ENCODE assay signal across 20 cellular contexts in the genomic region with DNA sequence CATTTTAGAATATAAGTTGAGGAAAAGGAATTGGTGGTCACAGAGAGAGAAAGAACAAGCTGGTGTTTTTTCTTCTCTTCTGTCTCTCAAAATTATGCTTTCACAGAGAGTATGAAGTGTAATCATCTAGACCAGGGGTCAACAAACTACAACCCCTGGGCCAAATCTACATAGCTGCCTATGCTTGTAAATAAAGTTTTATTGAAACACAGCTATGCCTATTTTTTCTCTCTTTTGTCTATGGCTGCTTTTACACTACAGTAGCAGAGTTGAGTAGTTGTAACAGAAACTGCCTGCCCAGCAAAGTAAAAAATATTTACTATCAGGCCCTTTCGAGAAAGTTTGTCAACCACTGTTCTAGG. TPM values are rescaled to one million over a fixed set of nuclear protein-coding genes. Genes with fewer than 3 reads are reported as not detected.
DNase-seq lines count a peak whose midpoint lies in the region; ATAC-seq and TF ChIP-seq lines count a peak whose summit lies in the region.
"Had no signal": no experiment of that assay in that cellular context is flagged by ENCODE, and none has a peak within 500 bp of the region (broad histone marks: within the 10 kb centered on the region; RNA-seq: fewer than 3 reads in every experiment).

No MANE protein-coding gene starts in this region.

- POLR2A ChIA-PET in CD4-positive, alpha-beta memory T cell (lab: Charles Lee; ENCODE audit: partially characterized antibody): interaction anchor here (0.6 to 8.3 kb wide), 30 partner anchors 10 to 437 kb away, joined by 3 to 220 read pairs (median 8); a partner anchor contains a TSS

- peaks cover 44% of the 10 kb centered on the region for H3K4me1 Mint-ChIP-seq in T-helper 1 cell treated with Interleukin-12 subunit alpha and Interleukin-12 subunit beta and Interleukin-4 antibody, amounts not matched to agents 30 μg/mL and 1 μg/mL, for 36 hours (ENCODE audit: low read depth)
- H3K4me1 Mint-ChIP-seq in CD4-positive, alpha-beta memory T cell: peaks cover 45 to 89% (median 67%) of the 10 kb centered on the region in 4 donors
- H3K4me1 Mint-ChIP-seq in activated T-helper 17 cell treated with anti-CD3 and anti-CD28 coated beads, Interleukin-2, amount 50 U/mL, for 72 hours: peaks cover 36% of the 10 kb centered on the region
- H3K4me1 Mint-ChIP-seq in memory B cell: peaks cover 23% of the 10 kb centered on the region

- H3K27me3 Mint-ChIP-seq in T-helper 1 cell treated with Interleukin-12 subunit alpha and Interleukin-12 subunit beta and Interleukin-4 antibody, amounts not matched to agents 30 μg/mL and 1 μg/mL, for 36 hours (ENCODE audit: low read depth): no peaks in the 10 kb centered on the region
- H3K27me3 Mint-ChIP-seq in CD4-positive, alpha-beta memory T cell: no peaks in the 10 kb centered on the region
- H3K27me3 Mint-ChIP-seq in activated T-helper 17 cell treated with anti-CD3 and anti-CD28 coated beads, Interleukin-2, amount 50 U/mL, for 72 hours: no peaks in the 10 kb centered on the region
- no peaks in the 10 kb centered on the region for H3K27me3 Mint-ChIP-seq in memory B cell

- ATAC-seq in activated T-helper 17 cell treated with anti-CD3 and anti-CD28 coated beads, Interleukin-2, amount 50 U/mL, for 72 hours (replicated peaks): no peak
- ATAC-seq in memory B cell (ENCODE audit: low read depth): no peak
- ATAC-seq: HCT116 had no signal

- peaks cover 14% of the 10 kb centered on the region for H3K36me3 Mint-ChIP-seq in T-helper 1 cell treated with Interleukin-12 subunit alpha and Interleukin-12 subunit beta and Interleukin-4 antibody, amounts not matched to agents 30 μg/mL and 1 μg/mL, for 36 hours (ENCODE audit: low read depth)
- peaks cover 0 to 6% of the 10 kb centered on the region in 2 donors for H3K36me3 Mint-ChIP-seq in CD4-positive, alpha-beta memory T cell
- H3K36me3 Mint-ChIP-seq in activated T-helper 17 cell treated with anti-CD3 and anti-CD28 coated beads, Interleukin-2, amount 50 U/mL, for 72 hours (ENCODE audit: low read depth): no peaks in the 10 kb centered on the region
- H3K36me3 Mint-ChIP-seq in memory B cell: peaks cover 4% of the 10 kb centered on the region

- no peaks in the 10 kb centered on the region for H3K36me3 ChIP-seq in CD4-positive, alpha-beta memory T cell (ENCODE audit: insufficient read depth, low read length)
- H3K36me3 ChIP-seq: sigmoid colon, tibial artery had no signal

- peak overlapping the region; percentile 42 for H3K27ac ChIP-seq in CD4-positive, alpha-beta memory T cell (ENCODE audit: low read depth, low read length)
- H3K27ac ChIP-seq: 22Rv1, sigmoid colon, tibial artery had no signal

- CTCF ChIA-PET in CD4-positive, alpha-beta memory T cell (lab: Charles Lee; ENCODE audit: partially characterized antibody): interaction anchor here (0.9 to 4.8 kb wide), 26 partner anchors 9 to 106 kb away, joined by 3 to 35 read pairs (median 6); no protein-coding TSS in a partner anchor

- no peaks in the 10 kb centered on the region for H3K9me3 ChIP-seq in CD4-positive, alpha-beta memory T cell (ENCODE audit: control insufficient read depth in 1 of 2, low read length in 2 of 2)
- H3K9me3 ChIP-seq: sigmoid colon, tibial artery had no signal

- H3K4me3 ChIP-seq in CD4-positive, alpha-beta memory T cell (ENCODE audit: low read length in 2 of 2): no peak overlapping the region
- H3K4me3 ChIP-seq: sigmoid colon, tibial artery had no signal

- H3K4me3 Mint-ChIP-seq in T-helper 1 cell treated with Interleukin-12 subunit alpha and Interleukin-12 subunit beta and Interleukin-4 antibody, amounts not matched to agents 30 μg/mL and 1 μg/mL, for 36 hours: no peak overlapping the region
- peak overlapping the region in 7 of 8 donors; percentile 17 to 80 (median 52) for H3K4me3 Mint-ChIP-seq in CD4-positive, alpha-beta memory T cell
- H3K4me3 Mint-ChIP-seq in activated T-helper 17 cell treated with anti-CD3 and anti-CD28 coated beads, Interleukin-2, amount 50 U/mL, for 72 hours: peak overlapping the region; percentile 78
- no peak overlapping the region for H3K4me3 Mint-ChIP-seq in memory B cell
- H3K4me3 Mint-ChIP-seq: brain had no signal

- H3K4me1 ChIP-seq in CD4-positive, alpha-beta memory T cell (ENCODE audit: insufficient read depth, low read length): peaks cover 91% of the 10 kb centered on the region
- H3K4me1 ChIP-seq: sigmoid colon, tibial artery had no signal

- peak overlapping the region; percentile 92 for H3K27ac Mint-ChIP-seq in T-helper 1 cell treated with Interleukin-12 subunit alpha and Interleukin-12 subunit beta and Interleukin-4 antibody, amounts not matched to agents 30 μg/mL and 1 μg/mL, for 36 hours
- peak overlapping the region; percentile 85 to 97 (median 95) for H3K27ac Mint-ChIP-seq in CD4-positive, alpha-beta memory T cell
- peak overlapping the region; percentile 95 for H3K27ac Mint-ChIP-seq in activated T-helper 17 cell treated with anti-CD3 and anti-CD28 coated beads, Interleukin-2, amount 50 U/mL, for 72 hours
- H3K27ac Mint-ChIP-seq in memory B cell: peak overlapping the region; percentile 89
- H3K27ac Mint-ChIP-seq: brain had no signal

- intact Hi-C loops in CD4-positive, alpha-beta memory T cell (cut with micrococcal nuclease): loop anchor here (1.0 to 5.0 kb wide), 3 partner anchors 20 to 39 kb away; no protein-coding TSS in a partner anchor

- peaks cover 5% of the 10 kb centered on the region for H3K9me3 Mint-ChIP-seq in T-helper 1 cell treated with Interleukin-12 subunit alpha and Interleukin-12 subunit beta and Interleukin-4 antibody, amounts not matched to agents 30 μg/mL and 1 μg/mL, for 36 hours
- H3K9me3 Mint-ChIP-seq in CD4-positive, alpha-beta memory T cell: peaks cover 0 to 4% (median 0%) of the 10 kb centered on the region in 8 donors
- H3K9me3 Mint-ChIP-seq in activated T-helper 17 cell treated with anti-CD3 and anti-CD28 coated beads, Interleukin-2, amount 50 U/mL, for 72 hours: peaks cover 5% of the 10 kb centered on the region
- no peaks in the 10 kb centered on the region for H3K9me3 Mint-ChIP-seq in memory B cell

- TF ChIP-seq CTCF in GM20000 (IDR thresholded peaks at IDR 0.05; ENCODE audit: extremely low read depth, missing control alignments): no peak

- no peak for DNase-seq in T-helper 1 cell
- no peak for DNase-seq in CD4-positive, alpha-beta memory T cell
- DNase-seq in memory B cell (ENCODE audit: low spot score in 2 of 2): no peak
- no peak for DNase-seq in hippocampal formation (lab: John Stamatoyannopoulos, UW)
- no peak for DNase-seq in T-helper 9 cell
- DNase-seq in GM20000 (ENCODE audit: low spot score): no peak
- DNase-seq: activated gamma-delta T cell, DMS79, NCI-H1436 treated with DMSO at 0.1 percent for 48 hours, sigmoid colon, tibial artery had no signal

- H3K27me3 ChIP-seq in CD4-positive, alpha-beta memory T cell (ENCODE audit: insufficient read depth, low read length): no peaks in the 10 kb centered on the region
- H3K27me3 ChIP-seq: sigmoid colon, tibial artery had no signal

RNA-seq across cellular contexts. Expression of a gene that starts 6.7 kb away (rescaled TPM):
- total RNA-seq in CD4-positive, alpha-beta memory T cell: not detected
- under 1 TPM in 1 of 2 donors, not detected in 1; 0.34 TPM for polyA plus RNA-seq in CD4-positive, alpha-beta memory T cell
- total RNA-seq in activated T-helper 17 cell treated with anti-CD3 and anti-CD28 coated beads, Interleukin-2, amount 50 U/mL, for 72 hours: under 1 TPM in 1 of 2 donors, not detected in 1; 0.21 TPM
- total RNA-seq: osteoblast, sigmoid colon had no signal
- polyA plus RNA-seq: BJ, esophagus, keratinocyte had no signal

Comparison
In these comparisons a context has a peak if more than half of its experiments do, and no peak if none do; other contexts are left out.
1. H3K4me3 Mint-ChIP-seq: peak in CD4-positive, alpha-beta memory T cell (7 of 8) and activated T-helper 17 cell treated with anti-CD3 and anti-CD28 coated beads, Interleukin-2, amount 50 U/mL, for 72 hours (single experiment); none in T-helper 1 cell treated with Interleukin-12 subunit alpha and Interleukin-12 subunit beta and Interleukin-4 antibody, amounts not matched to agents 30 μg/mL and 1 μg/mL, for 36 hours (single experiment) and memory B cell (single experiment).
2. Peak in every context shown above with its lines, with median percentiles within 50 percentile points of each other: H3K27ac Mint-ChIP-seq.